ENCODE assay signal across 8 cellular contexts in the genomic region with DNA sequence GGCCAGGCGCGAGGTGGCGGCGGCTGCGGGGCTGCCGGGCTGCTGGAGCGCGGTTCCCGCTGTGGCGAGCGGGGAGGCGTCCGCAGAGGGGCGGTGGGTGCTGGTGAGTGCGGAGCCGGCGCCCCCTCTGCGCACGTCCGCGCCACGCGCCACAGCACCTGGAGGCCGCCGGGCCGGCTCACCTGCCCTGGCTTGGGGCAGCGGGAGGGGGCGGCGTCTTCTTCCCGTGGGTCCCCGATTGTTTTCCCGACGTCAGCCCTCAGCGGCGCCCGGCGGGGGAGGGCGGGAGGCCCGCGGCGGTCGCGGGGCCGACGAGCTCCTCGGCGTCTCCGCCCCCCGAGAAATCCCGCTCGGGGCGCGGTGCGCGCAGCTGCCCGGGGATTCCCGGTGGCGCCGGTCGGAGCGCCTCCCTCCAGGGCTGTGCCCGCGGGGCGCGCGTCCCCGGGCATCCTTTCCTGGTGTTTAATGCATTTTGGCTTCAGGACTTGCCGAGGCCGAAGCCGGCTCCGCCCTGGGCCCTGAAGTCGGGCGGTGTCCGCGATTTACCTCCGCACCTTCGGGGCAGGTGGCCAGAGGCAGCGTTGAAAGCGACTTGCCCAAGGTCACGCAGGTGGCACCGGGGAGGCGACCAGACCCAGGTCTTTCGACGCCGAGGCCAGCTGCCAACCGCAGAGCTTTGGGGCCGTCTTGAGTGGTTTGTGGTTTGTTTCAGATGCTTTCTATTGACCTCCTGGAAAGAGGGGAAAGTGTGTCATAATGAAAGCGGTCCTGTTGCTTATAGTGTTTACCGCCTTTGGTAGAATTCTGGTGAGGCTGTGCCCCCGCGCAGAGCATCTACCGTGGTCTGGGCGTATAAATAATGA. TPM values are rescaled to one million over a fixed set of nuclear protein-coding genes. Genes with fewer than 3 reads are reported as not detected.
A peak's percentile ranks its signal among the peaks of the same experiment; 100 is the strongest.
DNase-seq lines count a peak whose midpoint lies in the region; ATAC-seq, FAIRE-seq and TF ChIP-seq lines count a peak whose summit lies in the region.

No MANE protein-coding gene starts in this region.

- peaks cover 19% of the 10 kb centered on the region for H3K4me1 Mint-ChIP-seq in activated CD4-positive, alpha-beta T cell treated with anti-CD3 and anti-CD28 coated beads, Interleukin-2, amount 10 ng/mL, durations not matched to agents 24 days and 14 days

- no peaks in the 10 kb centered on the region for H3K9me3 Mint-ChIP-seq in activated CD4-positive, alpha-beta T cell treated with anti-CD3 and anti-CD28 coated beads, Interleukin-2, amount 10 ng/mL, durations not matched to agents 24 days and 14 days

- H3K27me3 Mint-ChIP-seq in activated CD4-positive, alpha-beta T cell treated with anti-CD3 and anti-CD28 coated beads, Interleukin-2, amount 10 ng/mL, durations not matched to agents 24 days and 14 days: peaks cover 68% of the 10 kb centered on the region

- no peak for TF ChIP-seq POLR2A in GM12891 (IDR thresholded peaks at IDR 0.05; ENCODE audit: low read depth, low read length)

- peak overlapping the region; percentile 57 for H3K4me3 ChIP-seq in HEK293 (ENCODE audit: low read depth, low read length)
- peak overlapping the region; percentile 69 to 76 for H3K4me3 ChIP-seq in left lung

- peak; percentile 57 for ATAC-seq in left lung

- H3K27me3 ChIP-seq in left lung: peaks cover 0 to 47% of the 10 kb centered on the region in 2 donors

- DNase-seq in GM12891 (ENCODE audit: insufficient read length, low spot score): peak; percentile 53
- peak; percentile 85 for DNase-seq in NAMALWA (ENCODE audit: low spot score)
- peak; percentile 90 for DNase-seq in activated CD4-positive, alpha-beta T cell treated with anti-CD3 and anti-CD28 coated beads, Interleukin-2, amount 10 ng/mL, durations not matched to agents 24 days and 14 days
- peak; percentile 67 to 90 for DNase-seq in left lung
- peak; percentile 67 to 69 for DNase-seq in stimulated activated CD4-positive, alpha-beta T cell treated with anti-CD3 and anti-CD28 coated beads, Interleukin-2, amount 100 ng/mL, for 24 hours
- DNase-seq in cortex of kidney (lab: John Stamatoyannopoulos, UW): no peak

- H3K9me3 ChIP-seq in HEK293 (ENCODE audit: control insufficient read depth, insufficient read depth, low read depth, low read length): no peaks in the 10 kb centered on the region
- H3K9me3 ChIP-seq in left lung: no peaks in the 10 kb centered on the region

- H3K36me3 ChIP-seq in HEK293 (ENCODE audit: control insufficient read depth in 2 of 2, insufficient read depth in 1 of 2, low read length in 2 of 2) (no peaks in the 10 kb centered on the region), left lung (no peaks in the 10 kb centered on the region)

- CTCF ChIA-PET in HEK293 (lab: Yijun Ruan, JAX): interaction anchor here (0.7 to 1.4 kb wide), 5 partner anchors 44 to 191 kb away, joined by 3 to 5 read pairs (median 3); no protein-coding TSS in a partner anchor

- peak overlapping the region; percentile 87 for H3K4me3 Mint-ChIP-seq in activated CD4-positive, alpha-beta T cell treated with anti-CD3 and anti-CD28 coated beads, Interleukin-2, amount 10 ng/mL, durations not matched to agents 24 days and 14 days

- POLR2A ChIA-PET in HEK293 (lab: Yijun Ruan, JAX): interaction anchor here (0.8 to 1.6 kb wide), 6 partner anchors 11 to 70 kb away, joined by 3 to 5 read pairs (median 3); no protein-coding TSS in a partner anchor

- peak overlapping the region; percentile 91 for H3K27ac ChIP-seq in HEK293 (ENCODE audit: extremely low read depth, low read depth, low read length)
- peak overlapping the region; percentile 72 for H3K27ac ChIP-seq in cingulate gyrus (ENCODE audit: low read depth, low read length)
- peak overlapping the region; percentile 92 to 97 for H3K27ac ChIP-seq in left lung

- intact Hi-C loops in activated CD4-positive, alpha-beta T cell treated with anti-CD3 and anti-CD28 coated beads, Interleukin-2, amount 10 ng/mL, durations not matched to agents 24 days and 14 days (cut with micrococcal nuclease): loop anchor here (1.0 to 10.0 kb wide), 7 partner anchors 13 to 779 kb away; partner anchors contain the start of genes BUB3, C10orf88 and FAM24B
- intact Hi-C loops in left lung (cut with DNase I): no loop called here

- TF ChIP-seq CTCF in HEK293 (tag by site-specific recombination; IDR thresholded peaks at IDR 0.05) (no peak), left lung (IDR thresholded peaks at IDR 0.05) (no peak)

- peak; percentile 87 for FAIRE-seq in GM12891 (lab: Jason Lieb, UNC)

- H3K27ac Mint-ChIP-seq in activated CD4-positive, alpha-beta T cell treated with anti-CD3 and anti-CD28 coated beads, Interleukin-2, amount 10 ng/mL, durations not matched to agents 24 days and 14 days: peak overlapping the region; percentile 92

- no peaks in the 10 kb centered on the region for H3K36me3 Mint-ChIP-seq in activated CD4-positive, alpha-beta T cell treated with anti-CD3 and anti-CD28 coated beads, Interleukin-2, amount 10 ng/mL, durations not matched to agents 24 days and 14 days (ENCODE audit: low read depth)

- H3K4me1 ChIP-seq in HEK293 (ENCODE audit: control insufficient read depth, insufficient read depth, low read length) (peaks cover 10% of the 10 kb centered on the region), left lung (peaks cover 0 to 31% of the 10 kb centered on the region in 2 donors)

TF ChIP-seq in GM12891, 5 proteins besides CTCF, POLR2A, EP300 and RAD21:
- TF ChIP-seq PAX5 (IDR thresholded peaks at IDR 0.05; ENCODE audit: insufficient read depth, low read length, severe bottlenecking) (peak; percentile 46), POU2F2 (IDR thresholded peaks at IDR 0.05; ENCODE audit: low read depth, low read length) (no peak; the same call in 1 of the 2 replicates)

TF ChIP-seq in HEK293, 187 proteins besides CTCF, POLR2A, EP300 and RAD21 (continues in another document):
- TF ChIP-seq ZNF518A (tag by site-specific recombination; conservative IDR thresholded peaks at IDR 0.05; ENCODE audit: low read depth): no peak
- no peak for TF ChIP-seq EGR2 (tag by site-specific recombination; IDR thresholded peaks at IDR 0.05; ENCODE audit: low read depth)
- no peak for TF ChIP-seq ZNF561 (tag by site-specific recombination; IDR thresholded peaks at IDR 0.05; ENCODE audit: borderline replicate concordance)
- TF ChIP-seq ZNF174 (tag by site-specific recombination; IDR thresholded peaks at IDR 0.05): no peak
- no peak for TF ChIP-seq KLF8 (tag by site-specific recombination; IDR thresholded peaks at IDR 0.05)
- TF ChIP-seq BCL11B (tag by site-specific recombination; IDR thresholded peaks at IDR 0.05; ENCODE audit: low read depth): no peak
- no peak for TF ChIP-seq ZFP3 (tag by site-specific recombination; IDR thresholded peaks at IDR 0.05; ENCODE audit: low read depth)
- TF ChIP-seq ZNF768 (tag by site-specific recombination; IDR thresholded peaks at IDR 0.05): no peak
- TF ChIP-seq PRDM1 (tag by site-specific recombination; IDR thresholded peaks at IDR 0.05): peak; percentile 93
- TF ChIP-seq ZNF571 (tag by site-specific recombination; IDR thresholded peaks at IDR 0.05): no peak
- TF ChIP-seq, protein P1, sequence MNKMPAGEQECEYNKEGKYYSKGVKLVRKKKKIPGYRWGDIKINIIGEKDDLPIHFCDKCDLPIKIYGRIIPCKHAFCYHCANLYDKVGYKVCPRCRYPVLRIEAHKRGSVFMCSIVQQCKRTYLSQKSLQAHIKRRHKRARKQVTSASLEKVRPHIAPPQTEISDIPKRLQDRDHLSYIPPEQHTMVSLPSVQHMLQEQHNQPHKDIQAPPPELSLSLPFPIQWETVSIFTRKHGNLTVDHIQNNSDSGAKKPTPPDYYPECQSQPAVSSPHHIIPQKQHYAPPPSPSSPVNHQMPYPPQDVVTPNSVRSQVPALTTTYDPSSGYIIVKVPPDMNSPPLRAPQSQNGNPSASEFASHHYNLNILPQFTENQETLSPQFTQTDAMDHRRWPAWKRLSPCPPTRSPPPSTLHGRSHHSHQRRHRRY (tag by site-specific recombination; IDR thresholded peaks at IDR 0.05): no peak

RNA-seq across cellular contexts. Expression of gene PLEKHA1, which starts 0.6 kb away (rescaled TPM):
- polyA plus RNA-seq in GM12891 (2012; ENCODE audit: low read depth, missing spikeins): 3.1 TPM
- total RNA-seq in activated CD4-positive, alpha-beta T cell treated with anti-CD3 and anti-CD28 coated beads, Interleukin-2, amount 10 ng/mL, durations not matched to agents 24 days and 14 days: 3.5 and 4.1 TPM in 2 replicates
- 10 to 100 TPM; 43.1 to 57.9 TPM for total RNA-seq in left lung
